In genomic region chr20:47353697-47354387, GRCh38 we compare ENCODE assay signal across 9 cellular contexts. TPM values are rescaled to one million over a fixed set of nuclear protein-coding genes. Genes with fewer than 3 reads are reported as not detected.
DNase-seq lines count a peak whose midpoint lies in the region; ATAC-seq and TF ChIP-seq lines count a peak whose summit lies in the region.
"Had no signal": no experiment of that assay in that cellular context is flagged by ENCODE, and none has a peak within 500 bp of the region (broad histone marks: within the 10 kb centered on the region; RNA-seq: fewer than 3 reads in every experiment).

No MANE protein-coding gene starts in this region.

- no peaks in the 10 kb centered on the region for H3K9me3 Mint-ChIP-seq in natural killer cell treated with Interleukin-12 subunit alpha and Interleukin-12 subunit beta and Interleukin-15 and Interleukin-18, amount 100 ng/mL, for 72 hours
- H3K9me3 Mint-ChIP-seq in glutamatergic neuron (ENCODE audit: unreplicated experiment) = peaks cover 11% of the 10 kb centered on the region
- H3K9me3 Mint-ChIP-seq: IgD-negative memory B cell had no signal

- H3K79me2 ChIP-seq in DND-41 (ENCODE audit: insufficient read depth, low read length) = peaks cover 84% of the 10 kb centered on the region

- peaks cover 14% of the 10 kb centered on the region for H3K36me3 Mint-ChIP-seq in natural killer cell treated with Interleukin-12 subunit alpha and Interleukin-12 subunit beta and Interleukin-15 and Interleukin-18, amount 100 ng/mL, for 72 hours
- H3K36me3 Mint-ChIP-seq in glutamatergic neuron (ENCODE audit: unreplicated experiment) = no peaks in the 10 kb centered on the region

- H3K4me1 Mint-ChIP-seq in natural killer cell treated with Interleukin-12 subunit alpha and Interleukin-12 subunit beta and Interleukin-15 and Interleukin-18, amount 100 ng/mL, for 72 hours (ENCODE audit: low read depth in 2 of 2) = peaks cover 44 to 59% of the 10 kb centered on the region in 2 donors
- peaks cover 39% of the 10 kb centered on the region for H3K4me1 Mint-ChIP-seq in glutamatergic neuron (ENCODE audit: low read depth, unreplicated experiment)

- H3K27me3 ChIP-seq in DND-41 (ENCODE audit: insufficient read depth, low read length, poor library complexity) = no peaks in the 10 kb centered on the region

- peak overlapping the region in 1 of 2 donors; percentile 99 for H3K27ac Mint-ChIP-seq in natural killer cell treated with Interleukin-12 subunit alpha and Interleukin-12 subunit beta and Interleukin-15 and Interleukin-18, amount 100 ng/mL, for 72 hours
- no peak overlapping the region for H3K27ac Mint-ChIP-seq in glutamatergic neuron (ENCODE audit: unreplicated experiment)

- H3K27me3 Mint-ChIP-seq in natural killer cell treated with Interleukin-12 subunit alpha and Interleukin-12 subunit beta and Interleukin-15 and Interleukin-18, amount 100 ng/mL, for 72 hours = no peaks in the 10 kb centered on the region
- H3K27me3 Mint-ChIP-seq in glutamatergic neuron (ENCODE audit: unreplicated experiment) = peaks cover 9% of the 10 kb centered on the region
- H3K27me3 Mint-ChIP-seq: IgD-negative memory B cell had no signal

- peak overlapping the region in 1 of 2 experiments; percentile 76; a peak in 2 of 4 replicates for H3K4me3 ChIP-seq in DND-41 (ENCODE audit: low read depth in 1 of 2, low read length in 2 of 2)

- TF ChIP-seq CTCF in DND-41 (IDR thresholded peaks at IDR 0.05; ENCODE audit: borderline replicate concordance, extremely low read depth, low read length, poor library complexity, severe bottlenecking) (no peak), glutamatergic neuron (IDR thresholded peaks at IDR 0.05; ENCODE audit: partially characterized antibody, unreplicated experiment) (no peak)

- H4K20me1 ChIP-seq in DND-41 (ENCODE audit: insufficient read depth, low read length) = peaks cover 28% of the 10 kb centered on the region; the same call in 1 of the 2 replicates

- peak overlapping the region; percentile 98 for H3K27ac ChIP-seq in DND-41 (ENCODE audit: low read length)
- H3K27ac ChIP-seq in cingulate gyrus (ENCODE audit: low read depth, low read length) = peak overlapping the region; percentile 100

- peak overlapping the region; percentile 88 for H3K9ac ChIP-seq in DND-41 (ENCODE audit: low read depth, low read length)

- H3K36me3 ChIP-seq in DND-41 (ENCODE audit: insufficient read depth, low read length) = peaks cover 22% of the 10 kb centered on the region

- H3K4me1 ChIP-seq in DND-41 (ENCODE audit: insufficient read depth, low read length) = peaks cover 87% of the 10 kb centered on the region

- no peak overlapping the region for H2AFZ ChIP-seq in DND-41 (ENCODE audit: low read depth, low read length)

- DNase-seq in DND-41 (no peak), NCI-H69 (lab: John Stamatoyannopoulos, UW) (peak; percentile 69), KG1 (lab: John Stamatoyannopoulos, UW) (no peak), glutamatergic neuron (no peak), NCI-H2196 (lab: John Stamatoyannopoulos, UW; ENCODE audit: unreplicated experiment) (no peak)
- DNase-seq in natural killer cell treated with Interleukin-12 subunit alpha and Interleukin-12 subunit beta and Interleukin-15 and Interleukin-18, amount 100 ng/mL, for 72 hours (ENCODE audit: low spot score) = no peak

- no peak for ATAC-seq in DND-41 (ENCODE audit: insufficient read depth, low read depth)
- ATAC-seq in natural killer cell treated with Interleukin-12 subunit alpha and Interleukin-12 subunit beta and Interleukin-15 and Interleukin-18, amount 100 ng/mL, for 72 hours = no peak
- ATAC-seq in GM18907 (IDR thresholded peaks at IDR 0.05; ENCODE audit: unreplicated experiment) = no peak

- H3K4me3 Mint-ChIP-seq in natural killer cell treated with Interleukin-12 subunit alpha and Interleukin-12 subunit beta and Interleukin-15 and Interleukin-18, amount 100 ng/mL, for 72 hours = peak overlapping the region; percentile 97
- no peak overlapping the region for H3K4me3 Mint-ChIP-seq in glutamatergic neuron (ENCODE audit: unreplicated experiment)

- H3K4me2 ChIP-seq in DND-41 (ENCODE audit: insufficient read depth, low read length) = peak overlapping the region; percentile 92

- no peaks in the 10 kb centered on the region for H3K9me3 ChIP-seq in DND-41 (ENCODE audit: insufficient read depth, low read length, severe bottlenecking)

RNA-seq across cellular contexts. Expression of gene ZMYND8, which starts 2.7 kb away (rescaled TPM):
- 10 to 100 TPM; 42.1 to 65.7 TPM for total RNA-seq in natural killer cell treated with Interleukin-12 subunit alpha and Interleukin-12 subunit beta and Interleukin-15 and Interleukin-18, amount 100 ng/mL, for 72 hours
- 116 TPM for total RNA-seq in glutamatergic neuron (ENCODE audit: unreplicated experiment)
